In genomic region chr1:45583666-45584350, GRCh38 we compare ENCODE assay signal across 1 cellular context.
TF ChIP-seq lines count a peak whose summit lies in the region.

Gene NASP (plus strand): TSS chr1:45584041. CDS start chr1:45584147, 106 bp downstream.

TF ChIP-seq in HepG2, 621 proteins besides CTCF, POLR2A, EP300 and RAD21 (continued from another document and continues in another):
- TF ChIP-seq CSRNP2 (CRISPR knock-in tag; conservative IDR thresholded peaks at IDR 0.05; ENCODE audit: low read depth) (no peak), MLX (CRISPR knock-in tag; IDR thresholded peaks at IDR 0.05) (no peak), ZNF446 (CRISPR knock-in tag; IDR thresholded peaks at IDR 0.05) (peak; percentile 74; the same call in 1 of the 2 replicates), PCBP1 (IDR thresholded peaks at IDR 0.05; ENCODE audit: borderline replicate concordance, low read depth, low read length) (no peak), TEAD3 (CRISPR knock-in tag; optimal IDR thresholded peaks at IDR 0.05; ENCODE audit: borderline replicate concordance) (no peak), ZBTB21 (CRISPR knock-in tag; IDR thresholded peaks at IDR 0.05) (no peak), CENPX (CRISPR knock-in tag; IDR thresholded peaks at IDR 0.05) (no peak), E2F2 (CRISPR knock-in tag; IDR thresholded peaks at IDR 0.05; ENCODE audit: borderline replicate concordance) (0 out of 2 replicates have a peak, but pooled peaks have one; percentile 28), KDM1A (CRISPR knock-in tag; IDR thresholded peaks at IDR 0.05) (no peak), MTERF4 (CRISPR knock-in tag; IDR thresholded peaks at IDR 0.05) (peak; percentile 77; the same call in 1 of the 2 replicates), GATAD2A (CRISPR knock-in tag; IDR thresholded peaks at IDR 0.05) (no peak), ZNF33A (CRISPR knock-in tag; IDR thresholded peaks at IDR 0.05; ENCODE audit: borderline replicate concordance) (0 out of 2 replicates have a peak, but pooled peaks have one; percentile 51), ZNF296 (CRISPR knock-in tag; conservative IDR thresholded peaks at IDR 0.05) (0 out of 2 replicates have a peak, but pooled peaks have one; percentile 29), GMEB2 (CRISPR knock-in tag; IDR thresholded peaks at IDR 0.05; ENCODE audit: low read depth) (no peak), NFIB (CRISPR knock-in tag; IDR thresholded peaks at IDR 0.05; ENCODE audit: borderline replicate concordance) (0 out of 2 replicates have a peak, but pooled peaks have one; percentile 20), NFAT5 (CRISPR knock-in tag; IDR thresholded peaks at IDR 0.05) (peak; percentile 54; the same call in 1 of the 2 replicates), AHDC1 (CRISPR knock-in tag; IDR thresholded peaks at IDR 0.05; ENCODE audit: borderline replicate concordance) (peak; percentile 43; the same call in 1 of the 2 replicates), GTF2F1 (IDR thresholded peaks at IDR 0.05; ENCODE audit: low read length) (0 out of 2 replicates have a peak, but pooled peaks have one; percentile 50), SKIL (CRISPR knock-in tag; IDR thresholded peaks at IDR 0.05; ENCODE audit: borderline replicate concordance) (no peak), SRY (CRISPR knock-in tag; IDR thresholded peaks at IDR 0.05) (peak; percentile 98), NRL (CRISPR knock-in tag; IDR thresholded peaks at IDR 0.05; ENCODE audit: borderline replicate concordance) (no peak; the same call in 1 of the 2 replicates), PHF21A (CRISPR knock-in tag; IDR thresholded peaks at IDR 0.05) (peak; percentile 60), ZNF124 (CRISPR knock-in tag; IDR thresholded peaks at IDR 0.05) (no peak; the same call in 1 of the 2 replicates), ZMAT3 (CRISPR knock-in tag; conservative IDR thresholded peaks at IDR 0.05) (peak; percentile 61; the same call in 1 of the 2 replicates), FOXC1 (CRISPR knock-in tag; IDR thresholded peaks at IDR 0.05; ENCODE audit: borderline replicate concordance) (no peak; the same call in none of the 2 replicates), ZIK1 (CRISPR knock-in tag; IDR thresholded peaks at IDR 0.05; ENCODE audit: borderline replicate concordance, low read depth) (no peak), SKI (IDR thresholded peaks at IDR 0.05; ENCODE audit: partially characterized antibody) (no peak), HOXD1 (CRISPR knock-in tag; IDR thresholded peaks at IDR 0.05) (no peak; the same call in 1 of the 2 replicates), NR2F2 (IDR thresholded peaks at IDR 0.05; ENCODE audit: borderline replicate concordance, low read depth) (no peak)
